ENCODE assay signal across 25 cellular contexts in the genomic region with DNA sequence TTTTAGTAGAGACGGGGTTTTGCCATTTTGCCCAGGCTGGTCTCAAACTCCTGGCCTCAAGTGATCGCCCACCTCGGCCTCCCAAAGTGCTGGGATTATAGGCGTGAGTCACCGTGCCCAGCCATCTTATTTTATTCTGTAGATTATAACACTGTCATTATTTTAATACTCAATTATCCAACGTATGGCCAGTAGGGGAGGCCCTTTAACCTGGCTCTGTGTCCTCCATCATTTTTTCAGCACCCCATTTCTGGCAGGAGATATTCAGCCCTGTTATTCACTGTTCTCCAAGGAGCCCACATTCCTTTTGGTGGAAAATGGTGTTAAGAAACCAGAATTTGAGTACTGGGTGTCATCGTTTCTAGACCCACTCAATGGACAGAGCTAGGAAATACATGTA. TPM values are rescaled to one million over a fixed set of nuclear protein-coding genes. Genes with fewer than 3 reads are reported as not detected.
DNase-seq lines count a peak whose midpoint lies in the region; ATAC-seq, FAIRE-seq and TF ChIP-seq lines count a peak whose summit lies in the region.
"Had no signal": no experiment of that assay in that cellular context is flagged by ENCODE, and none has a peak within 500 bp of the region (broad histone marks: within the 10 kb centered on the region; RNA-seq: fewer than 3 reads in every experiment).

No MANE protein-coding gene starts in this region.

- no peaks in the 10 kb centered on the region for H3K9me3 ChIP-seq in MM.1S (replicated peaks; ENCODE audit: insufficient read depth, low read length)
- no peaks in the 10 kb centered on the region for H3K9me3 ChIP-seq in H1 (ENCODE audit: insufficient read depth in 2 of 2, low read depth in 1 of 2, low read length in 1 of 2)
- H3K9me3 ChIP-seq in kidney (ENCODE audit: control insufficient read depth in 1 of 2, low read length in 2 of 2): no peaks in the 10 kb centered on the region
- H3K9me3 ChIP-seq: MG63, right atrium auricular region, tibial nerve had no signal

- peaks cover 4% of the 10 kb centered on the region; the same call in 1 of the 2 replicates for H3F3A ChIP-seq in MM.1S (ENCODE audit: insufficient read depth, low read length)

- no peaks in the 10 kb centered on the region for H4K20me1 ChIP-seq in MM.1S (ENCODE audit: insufficient read depth, low read length)
- H4K20me1 ChIP-seq in H1 (replicated peaks in 1 of 2; ENCODE audit: control insufficient read depth in 1 of 2, insufficient read depth in 2 of 2, low read length in 2 of 2): no peaks in the 10 kb centered on the region

- H2BK12ac ChIP-seq in H1 (ENCODE audit: low read depth, low read length): no peak overlapping the region

- no peak for DNase-seq in AG09309 (ENCODE audit: low read depth)
- DNase-seq in GM12891 (ENCODE audit: insufficient read length, low spot score): no peak
- DNase-seq in MM.1S: no peak
- DNase-seq in H1 (ENCODE audit: low read depth in 1 of 2, low spot score in 2 of 2): no peak
- DNase-seq in kidney: no peak
- no peak for DNase-seq in type B pancreatic cell (ENCODE audit: extremely low spot score, unreplicated experiment)
- DNase-seq in substantia nigra (lab: John Stamatoyannopoulos, UW): no peak
- DNase-seq: activated CD4-positive, alpha-beta T cell treated with anti-CD3 and anti-CD28 coated beads, Interleukin-2, amount 10 ng/mL, durations not matched to agents 7 days and 5 days; activated naive CD4-positive, alpha-beta T cell treated with anti-CD3 and anti-CD28 coated beads for 36 hours; activated T-cell treated with anti-CD3 and anti-CD28 coated beads, Interleukin-2, amount 50 U/mL, for 48 hours; effector CD8-positive, alpha-beta T cell; foreskin melanocyte; left colon; MG63; NCI-H2029 treated with DMSO at 0.1 percent for 48 hours; NCI-H2227 treated with DMSO at 0.1 percent for 48 hours; stimulated activated CD4-positive, alpha-beta T cell treated with anti-CD3 and anti-CD28 coated beads, Interleukin-2, amount 100 ng/mL, for 24 hours had no signal

- H4K8ac ChIP-seq in H1 (ENCODE audit: extremely low read depth, insufficient read depth, low read length): no peak overlapping the region

- FAIRE-seq in GM12891 (lab: Jason Lieb, UNC) (peak; percentile 5), H1 (lab: Jason Lieb, UNC) (no peak), kidney (lab: Jason Lieb, UNC) (no peak)
- FAIRE-seq: G401.6 had no signal

- no peak for TF ChIP-seq EP300 in H1 (IDR thresholded peaks at IDR 0.05; ENCODE audit: borderline replicate concordance in 1 of 2, low read depth in 2 of 2, low read length in 2 of 2)

- no peaks in the 10 kb centered on the region for H3K27me3 Mint-ChIP-seq in type B pancreatic cell
- H3K27me3 Mint-ChIP-seq: activated CD4-positive, alpha-beta T cell treated with anti-CD3 and anti-CD28 coated beads, Interleukin-2, amount 10 ng/mL, durations not matched to agents 7 days and 5 days; brain had no signal

- H3K27ac ChIP-seq in MM.1S (ENCODE audit: low read length) (no peak overlapping the region), H1 (ENCODE audit: low read depth, low read length) (no peak overlapping the region), kidney (ENCODE audit: low read depth in 2 of 2, low read length in 2 of 2) (no peak overlapping the region), substantia nigra (ENCODE audit: low read depth, low read length, poor library complexity, severe bottlenecking) (no peak overlapping the region)
- H3K27ac ChIP-seq: hepatocyte, parathyroid adenoma, right atrium auricular region, SK-N-MC, tibial nerve had no signal

- H3K79me2 ChIP-seq in MM.1S (ENCODE audit: low read length) (peaks cover 5% of the 10 kb centered on the region; the same call in 1 of the 2 replicates), H1 (ENCODE audit: control insufficient read depth in 1 of 2, insufficient read depth in 2 of 2, low read length in 2 of 2) (no peaks in the 10 kb centered on the region)
- H3K79me2 ChIP-seq: hepatocyte, parathyroid adenoma had no signal

- no peak overlapping the region for H2BK15ac ChIP-seq in H1 (ENCODE audit: low read length)

- no peak overlapping the region for H3K4me2 ChIP-seq in MM.1S (ENCODE audit: low read depth, low read length)
- H3K4me2 ChIP-seq in H1 (ENCODE audit: insufficient read depth in 1 of 2, low read depth in 2 of 2, low read length in 2 of 2): no peak overlapping the region
- H3K4me2 ChIP-seq: hepatocyte had no signal

- no peak overlapping the region for H3K4ac ChIP-seq in H1 (replicated peaks; ENCODE audit: insufficient read length, low read depth, low read length)

- intact Hi-C loops in kidney (cut with DNase I): no loop called here

- peak; percentile 4 for TF ChIP-seq CTCF in AG09309 (IDR thresholded peaks at IDR 0.05; ENCODE audit: control insufficient read depth, insufficient read depth, low read depth, low read length, missing control alignments)
- peak; percentile 13; the same call in 1 of the 2 replicates for TF ChIP-seq CTCF in MM.1S (IDR thresholded peaks at IDR 0.05; ENCODE audit: low read length)
- TF ChIP-seq CTCF in H1 (IDR thresholded peaks at IDR 0.05; ENCODE audit: control extremely low read depth in 1 of 3, insufficient read depth in 1 of 3, low read depth in 1 of 3, low read length in 3 of 3): no peak; a peak in 1 of 4 replicates
- TF ChIP-seq CTCF in kidney (IDR thresholded peaks at IDR 0.05; ENCODE audit: borderline replicate concordance, extremely low read depth, insufficient read depth): no peak
- TF ChIP-seq CTCF in type B pancreatic cell (conservative IDR thresholded peaks at IDR 0.05): no peak

- no peak overlapping the region for H3K23ac ChIP-seq in H1 (ENCODE audit: insufficient read length)

- H3K79me1 ChIP-seq in H1 (ENCODE audit: low read depth, low read length): no peaks in the 10 kb centered on the region

- H4K5ac ChIP-seq in H1 (ENCODE audit: insufficient read length, low read depth, low read length): no peak overlapping the region

- CTCF ChIA-PET in H1 (lab: Charles Lee; ENCODE audit: partially characterized antibody): interaction anchor here (0.7 to 8.2 kb wide), 6 partner anchors 12 to 185 kb away, joined by 3 to 147 read pairs (median 4); no protein-coding TSS in a partner anchor

- no peak overlapping the region for H3K4me3 Mint-ChIP-seq in type B pancreatic cell
- H3K4me3 Mint-ChIP-seq: activated CD4-positive, alpha-beta T cell treated with anti-CD3 and anti-CD28 coated beads, Interleukin-2, amount 10 ng/mL, durations not matched to agents 7 days and 5 days; activated naive CD4-positive, alpha-beta T cell treated with anti-CD3 and anti-CD28 coated beads for 36 hours; brain had no signal

- no peak overlapping the region for H4K91ac ChIP-seq in H1 (replicated peaks; ENCODE audit: insufficient read length, low read length)

- H2BK5ac ChIP-seq in H1 (ENCODE audit: low read depth, low read length): no peak overlapping the region

- H2BK20ac ChIP-seq in H1 (ENCODE audit: low read length): no peak overlapping the region

- H3K14ac ChIP-seq in H1 (ENCODE audit: insufficient read length): no peak overlapping the region

- no peak for ATAC-seq in HG03280 (IDR thresholded peaks at IDR 0.05; ENCODE audit: unreplicated experiment)
- ATAC-seq: left colon had no signal

- H3K36me3 Mint-ChIP-seq in type B pancreatic cell: peaks cover 10% of the 10 kb centered on the region

- no peak overlapping the region for H3K18ac ChIP-seq in H1 (ENCODE audit: extremely low read depth, low read length)

- H3K9me2 ChIP-seq in MM.1S (replicated peaks; ENCODE audit: insufficient read depth, low read length): no peaks in the 10 kb centered on the region

- 90% methylated on average over 7 of the region's 7 CpGs; no CpG with 5 or more reads in 1 of the 2 experiments for WGBS in H1 (ENCODE audit: extremely low coverage in 1 of 2, insufficient coverage in 1 of 2, insufficient read length in 1 of 2, insufficient replicate concordance in 2 of 2, low coverage in 1 of 2, low lambda C conversion rate in 2 of 2, missing lambda C conversion rate in 1 of 2), 2 experiments

- H3K9me3 Mint-ChIP-seq in type B pancreatic cell: no peaks in the 10 kb centered on the region
- H3K9me3 Mint-ChIP-seq: activated CD4-positive, alpha-beta T cell treated with anti-CD3 and anti-CD28 coated beads, Interleukin-2, amount 10 ng/mL, durations not matched to agents 7 days and 5 days; activated naive CD4-positive, alpha-beta T cell treated with anti-CD3 and anti-CD28 coated beads for 36 hours; brain had no signal

- TF ChIP-seq POLR2A in GM12891 (IDR thresholded peaks at IDR 0.05; ENCODE audit: low read depth, low read length) (no peak), H1 (IDR thresholded peaks at IDR 0.05; ENCODE audit: control extremely low read depth in 1 of 2, low read depth in 2 of 2, low read length in 2 of 2) (no peak)

- H3K36me3 ChIP-seq in MM.1S (replicated peaks; ENCODE audit: insufficient read depth, low read length): peaks cover 6% of the 10 kb centered on the region; the same call in 1 of the 2 replicates
- H3K36me3 ChIP-seq in H1 (ENCODE audit: control insufficient read depth in 2 of 4, insufficient read depth in 4 of 4, low read length in 3 of 4): peaks cover 0 to 35% (median 16%) of the 10 kb centered on the region in 4 experiments; a peak in 5 of 8 replicates
- peaks cover 0 to 11% of the 10 kb centered on the region in 2 donors for H3K36me3 ChIP-seq in kidney (ENCODE audit: control insufficient read depth in 1 of 2, insufficient read depth in 2 of 2, low read length in 2 of 2)

- no peak overlapping the region for H3K56ac ChIP-seq in H1 (replicated peaks; ENCODE audit: insufficient read length, low read depth, low read length)

- no peaks in the 10 kb centered on the region for H3K23me2 ChIP-seq in H1 (ENCODE audit: low read depth, low read length)

- no peak overlapping the region for H3K4me3 ChIP-seq in AG09309 (ENCODE audit: control insufficient read depth, low read depth, low read length)
- H3K4me3 ChIP-seq in MM.1S (ENCODE audit: low read length): no peak overlapping the region
- H3K4me3 ChIP-seq in H1 (ENCODE audit: extremely low read depth in 1 of 4, insufficient read depth in 2 of 4, low read depth in 3 of 4, low read length in 4 of 4): no peak overlapping the region
- no peak overlapping the region for H3K4me3 ChIP-seq in kidney (ENCODE audit: low read length in 2 of 2)
- H3K4me3 ChIP-seq: hepatocyte, MG63, right atrium auricular region, SK-N-MC, tibial nerve had no signal

- no peak overlapping the region for H2BK120ac ChIP-seq in H1 (replicated peaks; ENCODE audit: low read depth, low read length)

- H3K27me3 ChIP-seq in MM.1S (replicated peaks; ENCODE audit: insufficient read depth, low read length) (no peaks in the 10 kb centered on the region), H1 (replicated peaks in 1 of 4; ENCODE audit: control insufficient read depth in 3 of 4, extremely low read depth in 1 of 4, insufficient read depth in 3 of 4, low read length in 3 of 4) (no peaks in the 10 kb centered on the region)
- H3K27me3 ChIP-seq: hepatocyte, MG63, right atrium auricular region, tibial nerve had no signal

- H3K4me1 ChIP-seq in MM.1S (ENCODE audit: low read length) (no peaks in the 10 kb centered on the region), H1 (replicated peaks in 1 of 4; ENCODE audit: control insufficient read depth in 3 of 4, insufficient read depth in 4 of 4, low read length in 3 of 4) (peaks cover 0 to 1% (median under 1%) of the 10 kb centered on the region in 4 experiments; a peak in 2 of 7 replicates), kidney (ENCODE audit: control insufficient read depth in 1 of 2, insufficient read depth in 1 of 2, low read depth in 1 of 2, low read length in 2 of 2) (peaks cover 0 to 4% of the 10 kb centered on the region in 2 donors)
- H3K4me1 ChIP-seq: parathyroid adenoma, right atrium auricular region, tibial nerve had no signal

- H3K4me1 Mint-ChIP-seq in type B pancreatic cell (ENCODE audit: unreplicated experiment): peaks cover 6% of the 10 kb centered on the region

- TF ChIP-seq RAD21 in H1 (IDR thresholded peaks at IDR 0.05 in 1 of 2, conservative IDR thresholded peaks at IDR 0.05 in 1 of 2; ENCODE audit: low read depth in 2 of 2, low read length in 2 of 2): peak; percentile 36 to 40

- no peak overlapping the region for H2AK5ac ChIP-seq in H1 (ENCODE audit: low read depth, low read length)

- no peak overlapping the region for H3K9ac ChIP-seq in MM.1S (ENCODE audit: low read length)
- H3K9ac ChIP-seq in H1 (replicated peaks in 1 of 4; ENCODE audit: extremely low read depth in 1 of 4, low read depth in 3 of 4, low read length in 3 of 4): no peak overlapping the region
- H3K9ac ChIP-seq in kidney (ENCODE audit: low read length in 2 of 2): no peak overlapping the region
- H3K9ac ChIP-seq: parathyroid adenoma had no signal

- H3K27ac Mint-ChIP-seq in type B pancreatic cell: no peak overlapping the region
- H3K27ac Mint-ChIP-seq: activated CD4-positive, alpha-beta T cell treated with anti-CD3 and anti-CD28 coated beads, Interleukin-2, amount 10 ng/mL, durations not matched to agents 7 days and 5 days; activated naive CD4-positive, alpha-beta T cell treated with anti-CD3 and anti-CD28 coated beads for 36 hours had no signal

- POLR2A ChIA-PET in H1 (lab: Charles Lee; ENCODE audit: partially characterized antibody): interaction anchor here (0.7 kb wide), 1 partner anchor 214 kb away, joined by 3 read pairs; no protein-coding TSS in a partner anchor

- no peak overlapping the region for H2AFZ ChIP-seq in MM.1S (ENCODE audit: low read length)
- no peak overlapping the region for H2AFZ ChIP-seq in H1 (ENCODE audit: low read length)
- H2AFZ ChIP-seq: hepatocyte, parathyroid adenoma had no signal

RNA-seq across cellular contexts. Expression of gene PDSS1, which starts 31.5 kb away (rescaled TPM):
- 12.6 TPM for polyA plus RNA-seq in GM12891 (2012; ENCODE audit: low read depth, missing spikeins)
- 18.2 and 21.3 TPM in 2 replicates for total RNA-seq in H1 (2021; fragmentation: NEBNext Ultra II Directional; extraction: Animal tissue kit (Norgen Biotek cat#: 25700))
- polyA plus RNA-seq in H1 (2011; rRNA removed) (14.3 and 26.0 TPM in 2 replicates), kidney (ENCODE audit: insufficient read depth, low read depth, low replicate concordance) (11.8 TPM)
- polyA plus RNA-seq in H1 (2011; cell fraction: cytosol; rRNA removed): 16.5 TPM
- polyA plus RNA-seq in H1 (2011; cell fraction: nucleus; rRNA removed): 16.6 TPM
- 11.1 to 15.8 TPM (median 12.7 TPM) in 4 replicates for polyA plus RNA-seq in H1 (2012, experiment 1 of 2)
- polyA plus RNA-seq in H1 (2012, experiment 2 of 2): 4.0 TPM
- polyA plus RNA-seq in H1 (2013, experiment 1 of 2): 12.6 TPM
- polyA plus RNA-seq in H1 (2013, experiment 2 of 2): 12.1 TPM
- 20.6 and 29.8 TPM in 2 replicates for polyA minus RNA-seq in H1 (2011; rRNA and poly(A)+ RNA removed)
- polyA minus RNA-seq in H1 (2011; cell fraction: cytosol; rRNA and poly(A)+ RNA removed): 5.3 TPM
- polyA minus RNA-seq in H1 (2011; cell fraction: nucleus; rRNA and poly(A)+ RNA removed): 13.6 TPM
- total RNA-seq in kidney (5.2 TPM), type B pancreatic cell (ENCODE audit: low replicate concordance) (13.6 and 14.1 TPM in 2 replicates)

Comparison
In these comparisons a context has a peak if more than half of its experiments do, and no peak if none do; other contexts are left out.
1. CTCF ChIP-seq: peak in AG09309 (single experiment) and MM.1S (single experiment); none in H1 (0 of 3), kidney (single experiment) and type B pancreatic cell (single experiment).